In genomic region chr7:88219781-88220747, GRCh38 we compare ENCODE assay signal across 8 cellular contexts. TPM values are rescaled to one million over a fixed set of nuclear protein-coding genes. Genes with fewer than 3 reads are reported as not detected.
DNase-seq lines count a peak whose midpoint lies in the region; ATAC-seq, FAIRE-seq and TF ChIP-seq lines count a peak whose summit lies in the region.

Gene SRI (minus strand): TSS chr7:88220038. CDS start chr7:88220026, 12 bp downstream.

- peaks cover 15% of the 10 kb centered on the region for H3K36me3 Mint-ChIP-seq in brain

- no peaks in the 10 kb centered on the region for H3K9me3 Mint-ChIP-seq in brain

- no peaks in the 10 kb centered on the region for H3K27me3 ChIP-seq in iPS-18a (ENCODE audit: control insufficient read depth, insufficient read depth, low read length)
- no peaks in the 10 kb centered on the region for H3K27me3 ChIP-seq in skeletal muscle tissue (ENCODE audit: control insufficient read depth in 3 of 3, insufficient read depth in 3 of 3, low read length in 3 of 3)

- POLR2A ChIA-PET in A549 (lab: Yijun Ruan, JAX) = interaction anchor here (0.6 to 1.0 kb wide), 3 partner anchors 11 to 1068 kb away, joined by 3 read pairs; partner anchors contain the start of gene DMTF1

- H3K9ac ChIP-seq in iPS-18a (ENCODE audit: low read length) (peak within 1 kb of the TSS; percentile 80), skeletal muscle tissue (ENCODE audit: low read depth in 1 of 3, low read length in 3 of 3) (peak within 1 kb of the TSS; percentile 87 to 89 (median 88))

- peaks cover 4% of the 10 kb centered on the region for H3K36me3 ChIP-seq in iPS-18a (ENCODE audit: control insufficient read depth, low read depth, low read length)
- H3K36me3 ChIP-seq in skeletal muscle tissue (ENCODE audit: control insufficient read depth in 3 of 3, insufficient read depth in 3 of 3, low read length in 3 of 3) = peaks cover 4 to 15% (median 6%) of the 10 kb centered on the region in 3 donors

- CTCF ChIA-PET in A549 (lab: Yijun Ruan, JAX) = interaction anchor here (0.7 to 1.5 kb wide), 8 partner anchors 9 to 137 kb away, joined by 3 to 6 read pairs (median 4); no protein-coding TSS in a partner anchor

- H3K4me2 ChIP-seq in A549 = peak within 1 kb of the TSS; percentile 99

- H3K4me1 ChIP-seq in A549 = peaks cover 31% of the 10 kb centered on the region
- H3K4me1 ChIP-seq in iPS-18a (ENCODE audit: control insufficient read depth, low read depth, low read length) = peaks cover 29% of the 10 kb centered on the region
- H3K4me1 ChIP-seq in skeletal muscle tissue (ENCODE audit: control insufficient read depth in 3 of 3, insufficient read depth in 3 of 3, low read length in 3 of 3) = peaks cover 4 to 22% (median 12%) of the 10 kb centered on the region in 3 donors

- peaks cover 15% of the 10 kb centered on the region for H3K27me3 Mint-ChIP-seq in brain

- peak; percentile 97 to 99 for ATAC-seq in A549
- peak; percentile 44 for ATAC-seq in GM18517 (IDR thresholded peaks at IDR 0.05; ENCODE audit: unreplicated experiment)
- peak; percentile 76 for ATAC-seq in HG03039 (IDR thresholded peaks at IDR 0.05; ENCODE audit: unreplicated experiment)

- H3K4me3 ChIP-seq in A549 = peak within 1 kb of the TSS; percentile 93
- H3K4me3 ChIP-seq in iPS-18a (ENCODE audit: low read length) = peak within 1 kb of the TSS; percentile 93
- peak within 1 kb of the TSS; percentile 85 to 91 (median 86) for H3K4me3 ChIP-seq in skeletal muscle tissue (ENCODE audit: low read length in 3 of 3)

- peak within 1 kb of the TSS; percentile 94 to 99 (median 98) for H3K27ac Mint-ChIP-seq in brain

- peak within 1 kb of the TSS; percentile 94 to 96 for H3K27ac ChIP-seq in A549
- H3K27ac ChIP-seq in iPS-18a (ENCODE audit: low read length) = peak within 1 kb of the TSS; percentile 92
- peak within 1 kb of the TSS; percentile 88 for H3K27ac ChIP-seq in skeletal muscle tissue (ENCODE audit: low read depth, low read length)

- DNase-seq in A549 (ENCODE audit: low read depth in 1 of 2, low spot score in 1 of 2) (peak; percentile 80 to 89), NCI-H2107 (lab: John Stamatoyannopoulos, UW) (peak; percentile 70), UCSD-AML1 (lab: John Stamatoyannopoulos, UW; ENCODE audit: unreplicated experiment) (peak; percentile 82)

- TF ChIP-seq CTCF in A549 (IDR thresholded peaks at IDR 0.05) = peak; percentile 42; the same call in 2 of the 3 replicates
- TF ChIP-seq CTCF in brain (conservative IDR thresholded peaks at IDR 0.05) = peak; percentile 89 to 96

- TF ChIP-seq POLR2A in A549 (IDR thresholded peaks at IDR 0.05; ENCODE audit: low read length) = peak; percentile 86

- TF ChIP-seq RAD21 in A549 (conservative IDR thresholded peaks at IDR 0.05 in 1 of 2, IDR thresholded peaks at IDR 0.05 in 1 of 2) = peak in 1 of 2 experiments; percentile 46; a peak in 3 of 5 replicates

- H3K9me3 ChIP-seq in A549 = no peaks in the 10 kb centered on the region
- no peaks in the 10 kb centered on the region for H3K9me3 ChIP-seq in iPS-18a (ENCODE audit: control insufficient read depth, low read depth, low read length)
- H3K9me3 ChIP-seq in skeletal muscle tissue (ENCODE audit: control insufficient read depth in 3 of 3, low read length in 3 of 3) = no peaks in the 10 kb centered on the region

- no peak for TF ChIP-seq EP300 in A549 (IDR thresholded peaks at IDR 0.05)

- FAIRE-seq in A549 (lab: Jason Lieb, UNC) = no peak

- WGBS in A549 (ENCODE audit: missing lambda C conversion rate) = 1% methylated on average over 25 of the region's 75 CpGs

- peak within 1 kb of the TSS; percentile 89 to 97 (median 94) for H3K4me3 Mint-ChIP-seq in brain

- peaks cover 40% of the 10 kb centered on the region for H3K4me1 Mint-ChIP-seq in brain

TF ChIP-seq in A549, 52 proteins besides CTCF, POLR2A, EP300 and RAD21 (continues in another document):
- TF ChIP-seq HOXA7 (CRISPR knock-in tag; IDR thresholded peaks at IDR 0.05) (no peak), RARB (CRISPR knock-in tag; IDR thresholded peaks at IDR 0.05) (no peak), GATA3 (IDR thresholded peaks at IDR 0.05; ENCODE audit: borderline replicate concordance) (peak; percentile 86), MAX (IDR thresholded peaks at IDR 0.05) (peak; percentile 86), BCL3 (IDR thresholded peaks at IDR 0.05) (0 out of 3 replicates have a peak, but pooled peaks have one; percentile 52), HES2 (IDR thresholded peaks at IDR 0.05) (no peak), MYC (IDR thresholded peaks at IDR 0.05; ENCODE audit: borderline replicate concordance, low read length) (peak; percentile 54; the same call in 1 of the 2 replicates), ATOH8 (CRISPR knock-in tag; IDR thresholded peaks at IDR 0.05; ENCODE audit: low read depth) (no peak), MAZ (IDR thresholded peaks at IDR 0.05; ENCODE audit: borderline replicate concordance, low read depth, low read length) (no peak), FOXS1 (CRISPR knock-in tag; IDR thresholded peaks at IDR 0.05) (no peak), NPAS2 (CRISPR knock-in tag; IDR thresholded peaks at IDR 0.05; ENCODE audit: borderline replicate concordance) (no peak), HMGXB4 (CRISPR knock-in tag; IDR thresholded peaks at IDR 0.05; ENCODE audit: borderline replicate concordance) (peak; percentile 68; the same call in 1 of the 2 replicates), ELK1 (IDR thresholded peaks at IDR 0.05; ENCODE audit: low read depth, low read length) (no peak), HDAC2 (IDR thresholded peaks at IDR 0.05) (no peak), RFX5 (IDR thresholded peaks at IDR 0.05) (no peak), HEYL (CRISPR knock-in tag; IDR thresholded peaks at IDR 0.05) (no peak), SMC3 (IDR thresholded peaks at IDR 0.05) (peak; percentile 18; the same call in 1 of the 3 replicates), CHD2 (IDR thresholded peaks at IDR 0.05; ENCODE audit: low read length, partially characterized antibody) (no peak), E2F6 (IDR thresholded peaks at IDR 0.05; ENCODE audit: borderline replicate concordance, low read depth) (peak; percentile 78; the same call in 1 of the 2 replicates)

RNA-seq across cellular contexts. Expression of gene SRI, which starts in this region (rescaled TPM):
- polyA plus RNA-seq in A549 (2011; rRNA removed) (149 and 164 TPM in 2 replicates), A549 (2017; fragmentation: RNase III; extraction: RNeasy Plus Mini Kit Qiagen cat#74134 plus additional on column Dnase treatment) (87.2 to 92.1 TPM (median 89.0 TPM) in 3 replicates), brain (ENCODE audit: insufficient read depth, low read depth, low replicate concordance) (133 TPM)
- polyA plus RNA-seq in A549 (2012; cell fraction: cytosol; rRNA removed) = 92.0 and 93.0 TPM in 2 replicates
- 27.9 and 49.7 TPM in 2 replicates for polyA plus RNA-seq in A549 (2012; cell fraction: nucleus; rRNA removed)
- 49.1 and 55.7 TPM in 2 replicates for polyA minus RNA-seq in A549 (2011; rRNA and poly(A)+ RNA removed)
- total RNA-seq in skeletal muscle tissue = 43.3 TPM

Comparison
In these comparisons a context has a peak if more than half of its experiments do, and no peak if none do; other contexts are left out.
1. Peak in every context shown above with its lines: DNase-seq, ATAC-seq, H3K4me3 ChIP-seq and H3K27ac ChIP-seq.
2. ATAC-seq: peak in every context shown above with its lines; median percentile 98 in A549; 76 in HG03039; 44 in GM18517.